In the genomic region with DNA sequence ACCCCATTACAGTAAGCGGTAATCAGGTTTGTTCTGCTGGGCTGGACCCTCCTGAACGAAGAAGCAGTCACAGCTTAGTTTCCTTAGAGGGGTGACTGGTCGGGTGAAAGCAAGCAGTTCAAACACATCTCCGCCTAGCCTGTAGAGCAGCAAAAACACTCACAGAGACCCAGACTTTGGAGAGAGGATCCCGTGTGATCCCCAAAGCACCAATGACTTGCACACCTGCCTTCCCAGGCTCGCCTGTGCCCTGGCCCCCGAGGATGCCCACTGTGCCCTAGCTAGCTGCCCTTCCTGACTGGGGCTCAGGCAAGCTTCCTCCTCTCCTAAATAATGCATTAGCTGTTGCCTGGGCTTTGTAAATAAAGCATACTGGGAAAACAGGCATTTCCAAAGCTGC, we compare ENCODE assay signal across 25 cellular contexts. TPM values are rescaled to one million over a fixed set of nuclear protein-coding genes. Genes with fewer than 3 reads are reported as not detected.
DNase-seq lines count a peak whose midpoint lies in the region; ATAC-seq and TF ChIP-seq lines count a peak whose summit lies in the region.
"Had no signal": no experiment of that assay in that cellular context is flagged by ENCODE, and none has a peak within 500 bp of the region (broad histone marks: within the 10 kb centered on the region; RNA-seq: fewer than 3 reads in every experiment).

No MANE protein-coding gene starts in this region.

- no peak overlapping the region for H3K4me3 Mint-ChIP-seq in endodermal cell
- H3K4me3 Mint-ChIP-seq in osteocyte (ENCODE audit: unreplicated experiment) = no peak overlapping the region
- H3K4me3 Mint-ChIP-seq: CD4-positive, alpha-beta T cell had no signal

- H4K20me1 ChIP-seq in Loucy (ENCODE audit: insufficient read depth, low read length, poor library complexity, severe bottlenecking) = no peaks in the 10 kb centered on the region

- H3F3A ChIP-seq in Loucy (ENCODE audit: low read depth) = no peaks in the 10 kb centered on the region

- no peaks in the 10 kb centered on the region for H3K79me2 ChIP-seq in Loucy (ENCODE audit: insufficient read depth, low read length)

- H3K4me1 Mint-ChIP-seq in endodermal cell (peaks cover 15% of the 10 kb centered on the region), osteocyte (ENCODE audit: unreplicated experiment) (no peaks in the 10 kb centered on the region)

- no peak overlapping the region for H3K27ac Mint-ChIP-seq in endodermal cell
- no peak overlapping the region for H3K27ac Mint-ChIP-seq in osteocyte (ENCODE audit: unreplicated experiment)
- H3K27ac Mint-ChIP-seq: CD4-positive, alpha-beta T cell had no signal

- DNase-seq in endodermal cell (peak; percentile 27), osteocyte (ENCODE audit: extremely low spot score, unreplicated experiment) (peak; percentile 63), psoas muscle (no peak), right cardiac atrium (no peak)
- DNase-seq in stimulated activated CD4-positive, alpha-beta T cell treated with anti-CD3 and anti-CD28 coated beads, Interleukin-15, amount 100 ng/mL, for 24 hours = no peak
- DNase-seq: CD4-positive, alpha-beta T cell; COR-L47; HCEC 1CT; MM.1S; NCI-H1048; NCI-H1417 treated with DMSO at 0.1 percent for 48 hours; NCI-H187; PC-9; RPMI8226; SHP77 had no signal

- H3K27me3 ChIP-seq in Loucy (ENCODE audit: insufficient read depth, low read length, poor library complexity, severe bottlenecking) = no peaks in the 10 kb centered on the region
- no peaks in the 10 kb centered on the region for H3K27me3 ChIP-seq in endodermal cell (ENCODE audit: control insufficient read depth, insufficient read depth, low read length, poor library complexity, severe bottlenecking)
- no peaks in the 10 kb centered on the region for H3K27me3 ChIP-seq in psoas muscle (ENCODE audit: insufficient read depth in 3 of 3, low read length in 2 of 3)
- no peaks in the 10 kb centered on the region for H3K27me3 ChIP-seq in right cardiac atrium (ENCODE audit: control insufficient read depth, insufficient read depth)

- H3K27ac ChIP-seq in endodermal cell (ENCODE audit: low read depth, low read length) (no peak overlapping the region), urinary bladder (ENCODE audit: low read depth) (no peak overlapping the region), psoas muscle (no peak overlapping the region), right cardiac atrium (ENCODE audit: low read length) (no peak overlapping the region)
- H3K27ac ChIP-seq: HL-60, PC-9 had no signal

- peak overlapping the region; percentile 6 for H3K4me3 ChIP-seq in Loucy (ENCODE audit: low read length, poor library complexity, severe bottlenecking)
- H3K4me3 ChIP-seq in endodermal cell (ENCODE audit: low read length) = no peak overlapping the region
- H3K4me3 ChIP-seq in urinary bladder (ENCODE audit: low read depth, low read length) = peak overlapping the region; percentile 14
- H3K4me3 ChIP-seq in psoas muscle = no peak overlapping the region
- H3K4me3 ChIP-seq in right cardiac atrium (ENCODE audit: low read length) = no peak overlapping the region
- H3K4me3 ChIP-seq: K562, PC-9 had no signal

- 86 to 96% methylated on average over 6 to 7 of the region's 7 CpGs for WGBS in endodermal cell (ENCODE audit: insufficient coverage in 1 of 2, insufficient read length in 1 of 2), 2 experiments
- WGBS in urinary bladder = 55% methylated on average over 7 of the region's 7 CpGs
- WGBS in psoas muscle, 3 donors = 70 to 73% (median 71%) methylated on average over 7 of the region's 7 CpGs
- WGBS in right cardiac atrium = 75% methylated on average over 7 of the region's 7 CpGs

- H3K9me3 Mint-ChIP-seq in endodermal cell (no peaks in the 10 kb centered on the region), osteocyte (ENCODE audit: unreplicated experiment) (no peaks in the 10 kb centered on the region)
- H3K9me3 Mint-ChIP-seq: CD4-positive, alpha-beta T cell had no signal

- H3K9ac ChIP-seq in Loucy (ENCODE audit: low read depth, low read length, poor library complexity, severe bottlenecking) (no peak overlapping the region), endodermal cell (ENCODE audit: extremely low read depth, low read length, poor library complexity, severe bottlenecking) (no peak overlapping the region)

- no peak for TF ChIP-seq CTCF in Loucy (conservative IDR thresholded peaks at IDR 0.05; ENCODE audit: low read length)
- no peak for TF ChIP-seq CTCF in endodermal cell (conservative IDR thresholded peaks at IDR 0.05)
- no peak for TF ChIP-seq CTCF in osteocyte (IDR thresholded peaks at IDR 0.05)
- TF ChIP-seq CTCF in psoas muscle (IDR thresholded peaks at IDR 0.05) = no peak

- no peaks in the 10 kb centered on the region for H3K9me3 ChIP-seq in Loucy (ENCODE audit: insufficient read depth, low read depth, low read length)
- H3K9me3 ChIP-seq in endodermal cell (ENCODE audit: control insufficient read depth, low read length) = no peaks in the 10 kb centered on the region
- H3K9me3 ChIP-seq in psoas muscle = no peaks in the 10 kb centered on the region
- H3K9me3 ChIP-seq in right cardiac atrium (ENCODE audit: control insufficient read depth, low read length) = no peaks in the 10 kb centered on the region

- H2AFZ ChIP-seq in Loucy (ENCODE audit: low read length) = no peak overlapping the region
- H2AFZ ChIP-seq: PC-9 had no signal

- H3K27me3 Mint-ChIP-seq in endodermal cell (ENCODE audit: insufficient read depth) = no peaks in the 10 kb centered on the region
- H3K27me3 Mint-ChIP-seq in osteocyte (ENCODE audit: unreplicated experiment) = peaks cover 3% of the 10 kb centered on the region
- H3K27me3 Mint-ChIP-seq: CD4-positive, alpha-beta T cell had no signal

- H3K4me1 ChIP-seq in Loucy (ENCODE audit: insufficient read depth, low read length, poor library complexity, severe bottlenecking) (no peaks in the 10 kb centered on the region), endodermal cell (ENCODE audit: control insufficient read depth, insufficient read depth, low read length) (no peaks in the 10 kb centered on the region), urinary bladder (ENCODE audit: insufficient read depth) (no peaks in the 10 kb centered on the region), psoas muscle (no peaks in the 10 kb centered on the region), right cardiac atrium (ENCODE audit: control insufficient read depth, insufficient read depth, low read length) (no peaks in the 10 kb centered on the region)

- no peaks in the 10 kb centered on the region for H3K9me2 ChIP-seq in Loucy (replicated peaks; ENCODE audit: low read depth, low read length)

- H3K4me2 ChIP-seq in Loucy (ENCODE audit: low read depth, low read length, poor library complexity, severe bottlenecking) = peak overlapping the region; percentile 21
- H3K4me2 ChIP-seq: PC-9 had no signal

- ATAC-seq in psoas muscle = no peak
- ATAC-seq in right cardiac atrium = no peak
- ATAC-seq: HepG2, K562 had no signal

- H3K36me3 Mint-ChIP-seq in endodermal cell (ENCODE audit: low read depth) (no peaks in the 10 kb centered on the region), osteocyte (ENCODE audit: unreplicated experiment) (no peaks in the 10 kb centered on the region)

- H3K36me3 ChIP-seq in Loucy (ENCODE audit: insufficient read depth, low read length) (no peaks in the 10 kb centered on the region), endodermal cell (ENCODE audit: control insufficient read depth, insufficient read depth, low read length) (no peaks in the 10 kb centered on the region), urinary bladder (ENCODE audit: insufficient read depth) (no peaks in the 10 kb centered on the region), psoas muscle (ENCODE audit: insufficient read depth in 1 of 2, low read depth in 1 of 2) (no peaks in the 10 kb centered on the region)

- intact Hi-C loops in psoas muscle (cut with DNase I) (no loop called here), right cardiac atrium (cut with DNase I) (no loop called here)

RNA-seq across cellular contexts. Expression of a gene that starts 5.0 kb away (rescaled TPM):
- total RNA-seq in endodermal cell = not detected
- not detected for polyA plus RNA-seq in endodermal cell (2013, experiment 1 of 2)
- polyA plus RNA-seq in endodermal cell (2013, experiment 2 of 2) = not detected
- not detected in 2 replicates for total RNA-seq in osteocyte
- total RNA-seq in urinary bladder = 0.32 TPM
- 0.47 TPM for polyA plus RNA-seq in urinary bladder
- total RNA-seq in psoas muscle = not detected
- polyA plus RNA-seq in psoas muscle = not detected
- not detected for total RNA-seq in right cardiac atrium
- not detected for polyA plus RNA-seq in right cardiac atrium
- total RNA-seq: CD4-positive, alpha-beta T cell; G401; HepG2; HT-29; K562; LHCN-M2; NCI-H460; PC-9 had no signal
- polyA plus RNA-seq: BJ, HepG2, K562 had no signal

Comparison
In these comparisons a context has a peak if more than half of its experiments do, and no peak if none do; other contexts are left out.
1. H3K4me3 ChIP-seq: peak in Loucy (single experiment) and urinary bladder (single experiment); none in endodermal cell (single experiment), psoas muscle (single experiment) and right cardiac atrium (single experiment).
2. DNase-seq: peak in endodermal cell (single experiment) and osteocyte (single experiment); none in psoas muscle (0 of 2), right cardiac atrium (0 of 3) and stimulated activated CD4-positive, alpha-beta T cell treated with anti-CD3 and anti-CD28 coated beads, Interleukin-15, amount 100 ng/mL, for 24 hours (single experiment).